ENCODE assay signal across 13 cellular contexts in genomic region chr2:218221015-218221414, GRCh38. TPM values are rescaled to one million over a fixed set of nuclear protein-coding genes. Genes with fewer than 3 reads are reported as not detected.
DNase-seq lines count a peak whose midpoint lies in the region; ATAC-seq and TF ChIP-seq lines count a peak whose summit lies in the region.
"Had no signal": no experiment of that assay in that cellular context is flagged by ENCODE, and none has a peak within 500 bp of the region (broad histone marks: within the 10 kb centered on the region; RNA-seq: fewer than 3 reads in every experiment).

No MANE protein-coding gene starts in this region.

- DNase-seq in stimulated activated naive CD8-positive, alpha-beta T cell treated with anti-CD3 and anti-CD28 coated beads, Interleukin-15, Interleukin-2, amounts not matched to agents 100 U/mL and 50 U/mL, for 24 hours: no peak
- DNase-seq in T-helper 2 cell treated with Interferon-gamma antibody and Interleukin-4, amounts not matched to agents 5 μg/mL and 100 μg/mL, for 36 hours (ENCODE audit: low spot score): no peak
- DNase-seq in head of caudate nucleus (peak in 41 of 42 donors; percentile 18 to 79 (median 53)), vagina (ENCODE audit: extremely low spot score in 2 of 2) (no peak), SKM-1 (lab: John Stamatoyannopoulos, UW; ENCODE audit: unreplicated experiment) (no peak), NCI-H1436 (lab: John Stamatoyannopoulos, UW) (no peak), MG63 (no peak)
- DNase-seq: effector CD4-positive, alpha-beta T cell; NCI-H446; T-helper 9 cell had no signal

- no peak for ATAC-seq in stimulated activated naive CD8-positive, alpha-beta T cell treated with anti-CD3 and anti-CD28 coated beads, Interleukin-15, Interleukin-2, amounts not matched to agents 100 U/mL and 50 U/mL, for 24 hours

- peak overlapping the region; percentile 28 for H3K27ac ChIP-seq in vagina
- H3K27ac ChIP-seq: thyroid gland had no signal

- intact Hi-C loops in head of caudate nucleus (cut with DNase I): no loop called here
- intact Hi-C loops in vagina (cut with DNase I): no loop called here

- no peaks in the 10 kb centered on the region for H3K9me3 Mint-ChIP-seq in stimulated activated naive CD8-positive, alpha-beta T cell treated with anti-CD3 and anti-CD28 coated beads, Interleukin-15, Interleukin-2, amounts not matched to agents 100 ng/mL and 50 ng/mL, for 24 hours
- no peaks in the 10 kb centered on the region for H3K9me3 Mint-ChIP-seq in T-helper 2 cell treated with Interferon-gamma antibody and Interleukin-4, amounts not matched to agents 5 μg/mL and 100 μg/mL, for 36 hours

- H3K36me3 Mint-ChIP-seq in stimulated activated naive CD8-positive, alpha-beta T cell treated with anti-CD3 and anti-CD28 coated beads, Interleukin-15, Interleukin-2, amounts not matched to agents 100 ng/mL and 50 ng/mL, for 24 hours (ENCODE audit: low read depth): peaks cover 80% of the 10 kb centered on the region
- peaks cover 77% of the 10 kb centered on the region for H3K36me3 Mint-ChIP-seq in T-helper 2 cell treated with Interferon-gamma antibody and Interleukin-4, amounts not matched to agents 5 μg/mL and 100 μg/mL, for 36 hours (ENCODE audit: low read depth)

- H3K4me3 ChIP-seq in vagina (no peak overlapping the region), MG63 (no peak overlapping the region)
- H3K4me3 ChIP-seq: thyroid gland had no signal

- no peaks in the 10 kb centered on the region for H3K27me3 Mint-ChIP-seq in stimulated activated naive CD8-positive, alpha-beta T cell treated with anti-CD3 and anti-CD28 coated beads, Interleukin-15, Interleukin-2, amounts not matched to agents 100 ng/mL and 50 ng/mL, for 24 hours
- no peaks in the 10 kb centered on the region for H3K27me3 Mint-ChIP-seq in T-helper 2 cell treated with Interferon-gamma antibody and Interleukin-4, amounts not matched to agents 5 μg/mL and 100 μg/mL, for 36 hours (ENCODE audit: low read depth)

- no peaks in the 10 kb centered on the region for H3K9me3 ChIP-seq in vagina
- no peaks in the 10 kb centered on the region for H3K9me3 ChIP-seq in MG63
- H3K9me3 ChIP-seq: thyroid gland had no signal

- TF ChIP-seq POLR2A in vagina (IDR thresholded peaks at IDR 0.05): no peak

- H3K4me1 ChIP-seq in vagina: peaks cover 77% of the 10 kb centered on the region

- peak overlapping the region; percentile 97 for H3K4me3 Mint-ChIP-seq in stimulated activated naive CD8-positive, alpha-beta T cell treated with anti-CD3 and anti-CD28 coated beads, Interleukin-15, Interleukin-2, amounts not matched to agents 100 ng/mL and 50 ng/mL, for 24 hours
- peak overlapping the region; percentile 93 for H3K4me3 Mint-ChIP-seq in T-helper 2 cell treated with Interferon-gamma antibody and Interleukin-4, amounts not matched to agents 5 μg/mL and 100 μg/mL, for 36 hours

- H3K36me3 ChIP-seq in vagina: peaks cover 0 to 9% of the 10 kb centered on the region in 2 donors
- H3K36me3 ChIP-seq in MG63: peaks cover 58% of the 10 kb centered on the region

- peaks cover 87% of the 10 kb centered on the region for H3K4me1 Mint-ChIP-seq in stimulated activated naive CD8-positive, alpha-beta T cell treated with anti-CD3 and anti-CD28 coated beads, Interleukin-15, Interleukin-2, amounts not matched to agents 100 ng/mL and 50 ng/mL, for 24 hours (ENCODE audit: low read depth)
- H3K4me1 Mint-ChIP-seq in T-helper 2 cell treated with Interferon-gamma antibody and Interleukin-4, amounts not matched to agents 5 μg/mL and 100 μg/mL, for 36 hours (ENCODE audit: low read depth): peaks cover 68% of the 10 kb centered on the region

- H3K27me3 ChIP-seq in vagina: no peaks in the 10 kb centered on the region
- H3K27me3 ChIP-seq in MG63: no peaks in the 10 kb centered on the region
- H3K27me3 ChIP-seq: thyroid gland had no signal

- peak overlapping the region; percentile 93 for H3K27ac Mint-ChIP-seq in stimulated activated naive CD8-positive, alpha-beta T cell treated with anti-CD3 and anti-CD28 coated beads, Interleukin-15, Interleukin-2, amounts not matched to agents 100 ng/mL and 50 ng/mL, for 24 hours
- H3K27ac Mint-ChIP-seq in T-helper 2 cell treated with Interferon-gamma antibody and Interleukin-4, amounts not matched to agents 5 μg/mL and 100 μg/mL, for 36 hours: peak overlapping the region; percentile 94

- no peak for TF ChIP-seq CTCF in vagina (IDR thresholded peaks at IDR 0.05)

RNA-seq across cellular contexts. Expression of gene ARPC2, which starts 4.0 kb away (rescaled TPM):
- total RNA-seq in vagina: 284 TPM
- total RNA-seq in MG63 (2014; rRNA removed; shearing (Covaris generic); ENCODE audit: low replicate concordance): 505 and 549 TPM in 2 replicates

RNA-seq across cellular contexts. Expression of gene GPBAR1, which starts 39.8 kb away (rescaled TPM):
- 8.1 TPM for total RNA-seq in vagina
- total RNA-seq in MG63 (2014; rRNA removed; shearing (Covaris generic); ENCODE audit: low replicate concordance): not detected in 2 replicates

RNA-seq across cellular contexts. Expression of gene AAMP, which starts 48.9 kb away (rescaled TPM):
- total RNA-seq in vagina: 106 TPM
- total RNA-seq in MG63 (2014; rRNA removed; shearing (Covaris generic); ENCODE audit: low replicate concordance): 112 TPM in 2 replicates

RNA-seq across cellular contexts. Expression of gene PNKD, which starts 49.3 kb away (rescaled TPM):
- total RNA-seq in vagina: 28.7 TPM
- 21.5 and 40.8 TPM in 2 replicates for total RNA-seq in MG63 (2014; rRNA removed; shearing (Covaris generic); ENCODE audit: low replicate concordance)

RNA-seq across cellular contexts. Expression of gene CXCR1, which starts 54.3 kb away (rescaled TPM):
- total RNA-seq in vagina: 0.49 TPM
- total RNA-seq in MG63 (2014; rRNA removed; shearing (Covaris generic); ENCODE audit: low replicate concordance): not detected in 2 replicates
- total RNA-seq: H1 had no signal

Comparison
In these comparisons a context has a peak if more than half of its experiments do, and no peak if none do; other contexts are left out.
1. DNase-seq: peak in head of caudate nucleus (41 of 42); none in stimulated activated naive CD8-positive, alpha-beta T cell treated with anti-CD3 and anti-CD28 coated beads, Interleukin-15, Interleukin-2, amounts not matched to agents 100 U/mL and 50 U/mL, for 24 hours (single experiment), T-helper 2 cell treated with Interferon-gamma antibody and Interleukin-4, amounts not matched to agents 5 μg/mL and 100 μg/mL, for 36 hours (single experiment), vagina (0 of 2), SKM-1 (single experiment), NCI-H1436 (single experiment) and MG63 (single experiment).